ENCODE assay signal across 1 cellular context in genomic region chr15:84749111-84749991, GRCh38.
TF ChIP-seq lines count a peak whose summit lies in the region.

No MANE protein-coding gene starts in this region.

TF ChIP-seq in HepG2, 621 proteins besides CTCF, POLR2A, EP300 and RAD21 (continued from another document and continues in another):
- TF ChIP-seq ZNF646 (CRISPR knock-in tag; IDR thresholded peaks at IDR 0.05) (0 out of 2 replicates have a peak, but pooled peaks have one; percentile 43), TERF1 (CRISPR knock-in tag; IDR thresholded peaks at IDR 0.05) (no peak), ZNF281 (CRISPR knock-in tag; IDR thresholded peaks at IDR 0.05; ENCODE audit: borderline replicate concordance) (peak; percentile 92), NR2F1 (CRISPR knock-in tag; IDR thresholded peaks at IDR 0.05) (0 out of 4 replicates have a peak, but pooled peaks of 1 of the 2 experiments have one; percentile 30), ZNF230 (CRISPR knock-in tag; IDR thresholded peaks at IDR 0.05) (no peak), SALL1 (CRISPR knock-in tag; IDR thresholded peaks at IDR 0.05) (peak; percentile 68), BCL3 (CRISPR knock-in tag; IDR thresholded peaks at IDR 0.05) (peak; percentile 22; the same call in 1 of the 2 replicates), GATAD2A (CRISPR knock-in tag; IDR thresholded peaks at IDR 0.05) (peak; percentile 45), ARID2 (CRISPR knock-in tag; IDR thresholded peaks at IDR 0.05; ENCODE audit: borderline replicate concordance) (no peak), ZSCAN31 (CRISPR knock-in tag; IDR thresholded peaks at IDR 0.05; ENCODE audit: low read depth) (peak; percentile 33; the same call in 1 of the 2 replicates), REXO4 (CRISPR knock-in tag; IDR thresholded peaks at IDR 0.05; ENCODE audit: borderline replicate concordance) (no peak), ZSCAN25 (CRISPR knock-in tag; IDR thresholded peaks at IDR 0.05) (no peak), ZNF607 (CRISPR knock-in tag; IDR thresholded peaks at IDR 0.05; ENCODE audit: borderline replicate concordance) (0 out of 2 replicates have a peak, but pooled peaks have one; percentile 31), REL (CRISPR knock-in tag; conservative IDR thresholded peaks at IDR 0.05) (no peak), ZNF446 (CRISPR knock-in tag; IDR thresholded peaks at IDR 0.05) (0 out of 2 replicates have a peak, but pooled peaks have one; percentile 21), BORCS8-MEF2B (CRISPR knock-in tag; IDR thresholded peaks at IDR 0.05) (0 out of 2 replicates have a peak, but pooled peaks have one; percentile 39), ZNF251 (CRISPR knock-in tag; IDR thresholded peaks at IDR 0.05) (no peak), SKIL (CRISPR knock-in tag; IDR thresholded peaks at IDR 0.05; ENCODE audit: borderline replicate concordance) (0 out of 2 replicates have a peak, but pooled peaks have one; percentile 26), ZBTB7B (CRISPR knock-in tag; IDR thresholded peaks at IDR 0.05) (peak; percentile 58; the same call in 1 of the 2 replicates), PHF8 (CRISPR knock-in tag; IDR thresholded peaks at IDR 0.05) (peak; percentile 40; the same call in 1 of the 2 replicates), ZMAT3 (CRISPR knock-in tag; conservative IDR thresholded peaks at IDR 0.05) (0 out of 2 replicates have a peak, but pooled peaks have one; percentile 40), HIC2 (CRISPR knock-in tag; IDR thresholded peaks at IDR 0.05; ENCODE audit: low read depth) (no peak), SPEN (CRISPR knock-in tag; IDR thresholded peaks at IDR 0.05; ENCODE audit: low read depth) (peak; percentile 13; the same call in 1 of the 2 replicates), ZNF75D (CRISPR knock-in tag; IDR thresholded peaks at IDR 0.05; ENCODE audit: borderline replicate concordance) (no peak), TCF7 (IDR thresholded peaks at IDR 0.05; ENCODE audit: low read depth) (no peak), RBAK (CRISPR knock-in tag; IDR thresholded peaks at IDR 0.05) (no peak), ZFP62 (CRISPR knock-in tag; IDR thresholded peaks at IDR 0.05) (no peak), ELF3 (CRISPR knock-in tag; IDR thresholded peaks at IDR 0.05) (no peak), PHF21A (CRISPR knock-in tag; IDR thresholded peaks at IDR 0.05) (peak; percentile 25; the same call in 1 of the 2 replicates), KMT2B (CRISPR knock-in tag; IDR thresholded peaks at IDR 0.05) (peak; percentile 53; the same call in 1 of the 2 replicates), UBTF (CRISPR knock-in tag; IDR thresholded peaks at IDR 0.05) (peak; percentile 64), ZNF574 (CRISPR knock-in tag; IDR thresholded peaks at IDR 0.05) (no peak), ZNF788 (CRISPR knock-in tag; IDR thresholded peaks at IDR 0.05; ENCODE audit: borderline replicate concordance) (peak; percentile 51; the same call in 1 of the 2 replicates), EHMT2 (IDR thresholded peaks at IDR 0.05; ENCODE audit: borderline replicate concordance, low read depth, low read length) (no peak), ZNF274 (CRISPR knock-in tag; IDR thresholded peaks at IDR 0.05) (0 out of 2 replicates have a peak, but pooled peaks have one; percentile 69), ZFP36L1 (CRISPR knock-in tag; IDR thresholded peaks at IDR 0.05) (0 out of 2 replicates have a peak, but pooled peaks have one; percentile 26), ZNF136 (CRISPR knock-in tag; IDR thresholded peaks at IDR 0.05; ENCODE audit: low read depth) (0 out of 2 replicates have a peak, but pooled peaks have one; percentile 50), ZNF891 (CRISPR knock-in tag; IDR thresholded peaks at IDR 0.05) (0 out of 2 replicates have a peak, but pooled peaks have one; percentile 9)
